ENCODE assay signal across 17 cellular contexts in genomic region chr9:91927912-91928510, GRCh38. TPM values are rescaled to one million over a fixed set of nuclear protein-coding genes. Genes with fewer than 3 reads are reported as not detected.
DNase-seq lines count a peak whose midpoint lies in the region; ATAC-seq and TF ChIP-seq lines count a peak whose summit lies in the region.
"Had no signal": no experiment of that assay in that cellular context is flagged by ENCODE, and none has a peak within 500 bp of the region (broad histone marks: within the 10 kb centered on the region; RNA-seq: fewer than 3 reads in every experiment).

No MANE protein-coding gene starts in this region.

- WGBS in IMR-90 (ENCODE audit: extremely low coverage in 2 of 2, insufficient read length in 1 of 2), 2 experiments: 86% methylated on average over 4 of the region's 8 CpGs; no CpG with 5 or more reads in 1 of the 2 experiments
- whole genome bisulfite sequencing in endodermal cell (ENCODE audit: insufficient coverage in 1 of 2, insufficient read length in 1 of 2), 2 experiments: 87 to 97% methylated on average over 4 to 8 of the region's 8 CpGs

- intact Hi-C loops in IMR-90 (cut with micrococcal nuclease): no loop called here
- intact Hi-C loops in vagina (cut with DNase I): no loop called here

- CTCF ChIA-PET in IMR-90 (lab: Yijun Ruan, JAX): no interaction called here

- H3K36me3 Mint-ChIP-seq in endodermal cell (ENCODE audit: low read depth) (peaks cover 79% of the 10 kb centered on the region), neural progenitor cell (peaks cover 49% of the 10 kb centered on the region)

- H3K9me1 ChIP-seq in IMR-90 (ENCODE audit: insufficient read depth, low read length): peaks cover 6% of the 10 kb centered on the region; the same call in 1 of the 2 replicates

- H4K20me1 ChIP-seq in IMR-90 (ENCODE audit: insufficient read depth, low read length): peaks cover 14% of the 10 kb centered on the region
- peaks cover 33% of the 10 kb centered on the region for H4K20me1 ChIP-seq in neural progenitor cell (ENCODE audit: low read depth)

- H3K4me3 Mint-ChIP-seq in endodermal cell: no peak overlapping the region
- no peak overlapping the region for H3K4me3 Mint-ChIP-seq in neural progenitor cell
- H3K4me3 Mint-ChIP-seq: CD4-positive, alpha-beta T cell; HFFc6 had no signal

- peaks cover 10% of the 10 kb centered on the region for H3F3A ChIP-seq in neural progenitor cell (ENCODE audit: low read depth)

- H2AFZ ChIP-seq in IMR-90 (replicated peaks; ENCODE audit: low read length, poor library complexity) (no peak overlapping the region), neural progenitor cell (replicated peaks) (no peak overlapping the region)

- H3K27me3 Mint-ChIP-seq in endodermal cell (ENCODE audit: insufficient read depth) (no peaks in the 10 kb centered on the region), neural progenitor cell (ENCODE audit: insufficient read depth, low read depth) (no peaks in the 10 kb centered on the region)

- H3K18ac ChIP-seq in IMR-90 (ENCODE audit: low read depth, low read length): no peak overlapping the region

- H3K23ac ChIP-seq in IMR-90 (ENCODE audit: low read depth, low read length): no peak overlapping the region

- H2BK120ac ChIP-seq in IMR-90 (ENCODE audit: low read depth, low read length): no peak overlapping the region

- dilution Hi-C loops in IMR-90 (cut with HindIII; ENCODE audit: low sequenced_read_pairs, unreplicated experiment): no loop called here

- H3K4ac ChIP-seq in IMR-90 (ENCODE audit: low read depth, low read length): no peak overlapping the region

- no peak overlapping the region for H2BK20ac ChIP-seq in IMR-90 (ENCODE audit: low read depth, low read length)

- TF ChIP-seq POLR2A in IMR-90 (IDR thresholded peaks at IDR 0.05; ENCODE audit: low read depth, low read length) (no peak), vagina (IDR thresholded peaks at IDR 0.05) (no peak)

- H3K27ac ChIP-seq in IMR-90 (ENCODE audit: insufficient read depth, low read length) (no peak overlapping the region), endodermal cell (ENCODE audit: low read depth, low read length) (no peak overlapping the region), vagina (no peak overlapping the region), neural progenitor cell (no peak overlapping the region)
- H3K27ac ChIP-seq: C4-2B had no signal

- DNase-seq in IMR-90 (no peak), endodermal cell (peak; percentile 61), mesenteric fat pad (ENCODE audit: low spot score) (peak; percentile 85), vagina (ENCODE audit: extremely low spot score in 2 of 2) (peak; percentile 25 to 93), HuH-7 (ENCODE audit: low spot score) (no peak), NCI-H1048 (lab: John Stamatoyannopoulos, UW) (no peak), neural progenitor cell (ENCODE audit: low spot score) (no peak)
- DNase-seq: ACHN; CD4-positive, alpha-beta T cell; DMS153; DMS79; GDM1; HFFc6; KG1 had no signal

- H3K27ac Mint-ChIP-seq in endodermal cell (peak overlapping the region; percentile 66), neural progenitor cell (no peak overlapping the region)
- H3K27ac Mint-ChIP-seq: CD4-positive, alpha-beta T cell; HFFc6 had no signal

- H2AK9ac ChIP-seq in IMR-90 (replicated peaks; ENCODE audit: low read depth, low read length, poor library complexity): peak overlapping the region; percentile 9

- H3K4me2 ChIP-seq in IMR-90 (ENCODE audit: low read depth, low read length) (no peak overlapping the region), neural progenitor cell (no peak overlapping the region)

- peaks cover 4% of the 10 kb centered on the region; the same call in 1 of the 2 replicates for H3K36me3 ChIP-seq in IMR-90 (ENCODE audit: control insufficient read depth, insufficient read depth, low read length)
- peaks cover 72% of the 10 kb centered on the region for H3K36me3 ChIP-seq in endodermal cell (ENCODE audit: control insufficient read depth, insufficient read depth, low read length)
- no peaks in the 10 kb centered on the region for H3K36me3 ChIP-seq in vagina
- no peaks in the 10 kb centered on the region for H3K36me3 ChIP-seq in neural progenitor cell

- H2AK5ac ChIP-seq in IMR-90 (ENCODE audit: low read depth, low read length): no peak overlapping the region

- H3K4me1 Mint-ChIP-seq in endodermal cell: peaks cover 34% of the 10 kb centered on the region
- H3K4me1 Mint-ChIP-seq in neural progenitor cell: peaks cover 12% of the 10 kb centered on the region

- H3K56ac ChIP-seq in IMR-90 (ENCODE audit: extremely low read depth, insufficient read depth, low read length): no peak overlapping the region

- no peak overlapping the region for H3K14ac ChIP-seq in IMR-90 (replicated peaks; ENCODE audit: low read depth, low read length)

- TF ChIP-seq CTCF in IMR-90 (conservative IDR thresholded peaks at IDR 0.05; ENCODE audit: low read depth, low read length): no peak
- TF ChIP-seq CTCF in endodermal cell (conservative IDR thresholded peaks at IDR 0.05): peak; percentile 47
- no peak for TF ChIP-seq CTCF in vagina (IDR thresholded peaks at IDR 0.05)
- no peak for TF ChIP-seq CTCF in neural progenitor cell (IDR thresholded peaks at IDR 0.05)

- H2BK5ac ChIP-seq in IMR-90 (ENCODE audit: low read depth, low read length, poor library complexity, severe bottlenecking): no peak overlapping the region

- H3K79me1 ChIP-seq in IMR-90 (ENCODE audit: low read depth in 1 of 2, low read length in 2 of 2): 0 out of 4 replicates have a peak, but pooled peaks cover 0 to 3% of the 10 kb centered on the region in 2 experiments

- POLR2A ChIA-PET in IMR-90 (lab: Charles Lee; ENCODE audit: unreplicated experiment): no interaction called here

- H4K5ac ChIP-seq in IMR-90 (ENCODE audit: low read depth, low read length): no peak overlapping the region

- in situ Hi-C loops in IMR-90 (cut with MboI; ENCODE audit: low sequenced_read_pairs): no loop called here

- H3K27me3 ChIP-seq in IMR-90 (ENCODE audit: control insufficient read depth, insufficient read depth, low read length) (no peaks in the 10 kb centered on the region), endodermal cell (ENCODE audit: control insufficient read depth, insufficient read depth, low read length, poor library complexity, severe bottlenecking) (no peaks in the 10 kb centered on the region), vagina (no peaks in the 10 kb centered on the region), neural progenitor cell (no peaks in the 10 kb centered on the region)

- H3K9me3 ChIP-seq in IMR-90 (ENCODE audit: control insufficient read depth, insufficient read depth, low read length) (peaks cover 27% of the 10 kb centered on the region), endodermal cell (ENCODE audit: control insufficient read depth, low read length) (peaks cover 49% of the 10 kb centered on the region), vagina (peaks cover 17% of the 10 kb centered on the region), neural progenitor cell (ENCODE audit: low read depth) (peaks cover 17% of the 10 kb centered on the region)

- no peak overlapping the region for H2BK15ac ChIP-seq in IMR-90 (ENCODE audit: low read depth, low read length)

- peaks cover 44% of the 10 kb centered on the region for H3K9me3 Mint-ChIP-seq in endodermal cell
- H3K9me3 Mint-ChIP-seq in neural progenitor cell: peaks cover 63% of the 10 kb centered on the region

- H3K79me2 ChIP-seq in neural progenitor cell (ENCODE audit: low read depth): peaks cover 89% of the 10 kb centered on the region

- no peak for TF ChIP-seq RAD21 in IMR-90 (IDR thresholded peaks at IDR 0.05; ENCODE audit: low read length)

- no peak for ATAC-seq in IMR-90 (ENCODE audit: low read depth)
- no peak for ATAC-seq in GM21515 (IDR thresholded peaks at IDR 0.05; ENCODE audit: unreplicated experiment)
- ATAC-seq: HCT116 had no signal

- no TSS peak for BruUV-seq in IMR-90 (replicated peaks; lab: Mats Ljungman, UMichigan)

- peaks cover 2% of the 10 kb centered on the region; the same call in 1 of the 2 replicates for H3K4me1 ChIP-seq in IMR-90 (ENCODE audit: control insufficient read depth, insufficient read depth, low read length)
- no peaks in the 10 kb centered on the region for H3K4me1 ChIP-seq in endodermal cell (ENCODE audit: control insufficient read depth, insufficient read depth, low read length)
- H3K4me1 ChIP-seq in vagina: no peaks in the 10 kb centered on the region
- no peaks in the 10 kb centered on the region for H3K4me1 ChIP-seq in neural progenitor cell

- H4K8ac ChIP-seq in IMR-90 (ENCODE audit: low read depth in 2 of 2, low read length in 2 of 2): no peak overlapping the region

- H3K4me3 ChIP-seq in IMR-90 (ENCODE audit: insufficient read depth, low read depth, low read length) (no peak overlapping the region), endodermal cell (ENCODE audit: low read length) (no peak overlapping the region), vagina (no peak overlapping the region), neural progenitor cell (no peak overlapping the region)

- H4K91ac ChIP-seq in IMR-90 (ENCODE audit: insufficient read depth, low read depth, low read length): no peak overlapping the region

- H3K9ac ChIP-seq in IMR-90 (ENCODE audit: low read depth, low read length) (no peak overlapping the region), endodermal cell (ENCODE audit: extremely low read depth, low read length, poor library complexity, severe bottlenecking) (no peak overlapping the region), neural progenitor cell (no peak overlapping the region)

TF ChIP-seq in IMR-90, 13 proteins besides CTCF, POLR2A, EP300 and RAD21 (continues in another document):
- TF ChIP-seq RCOR1 (IDR thresholded peaks at IDR 0.05; ENCODE audit: insufficient replicate concordance, low read length): no peak
- TF ChIP-seq MAFK (IDR thresholded peaks at IDR 0.05; ENCODE audit: low read depth, low read length): no peak
- TF ChIP-seq MXI1 (IDR thresholded peaks at IDR 0.05; ENCODE audit: borderline replicate concordance, low read depth, low read length): no peak
- TF ChIP-seq NFE2L2 (IDR thresholded peaks at IDR 0.05; ENCODE audit: low read depth, low read length): no peak

RNA-seq across cellular contexts. Expression of gene ROR2, which starts 22.0 kb away (rescaled TPM):
- total RNA-seq in IMR-90 (2012; rRNA removed): 2.2 and 2.3 TPM in 2 replicates
- 3.5 and 4.8 TPM in 2 replicates for polyA plus RNA-seq in IMR-90 (2012; rRNA removed)
- 2.1 and 6.8 TPM in 2 replicates for polyA plus RNA-seq in IMR-90 (2012; cell fraction: cytosol; rRNA removed)
- polyA plus RNA-seq in IMR-90 (2012; cell fraction: nucleus; rRNA removed; ENCODE audit: low replicate concordance): 3.8 and 5.3 TPM in 2 replicates
- total RNA-seq in endodermal cell: 100 to 1,000 TPM; 104 to 160 TPM
- polyA plus RNA-seq in endodermal cell (2013, experiment 1 of 2): 39.8 TPM
- 40.9 TPM for polyA plus RNA-seq in endodermal cell (2013, experiment 2 of 2)
- total RNA-seq in mesenteric fat pad: 9.5 TPM
- total RNA-seq in vagina: 22.3 TPM
- total RNA-seq in neural progenitor cell (ENCODE audit: low replicate concordance): 20.1 and 32.7 TPM in 2 replicates
- total RNA-seq: CD4-positive, alpha-beta T cell had no signal

Comparison
In these comparisons a context has a peak if more than half of its experiments do, and no peak if none do; other contexts are left out.
1. DNase-seq: peak in endodermal cell (single experiment), mesenteric fat pad (single experiment) and vagina (2 of 2); none in IMR-90 (single experiment), HuH-7 (single experiment), NCI-H1048 (single experiment) and neural progenitor cell (single experiment).